8 cellular contexts compared by ENCODE assay signal in genomic region chr4:53012738-53013137, GRCh38.
DNase-seq lines count a peak whose midpoint lies in the region; ATAC-seq and TF ChIP-seq lines count a peak whose summit lies in the region.

No MANE protein-coding gene starts in this region.

- intact Hi-C loops in activated CD4-positive, alpha-beta memory T cell treated with anti-CD3 and anti-CD28 coated beads for 36 hours (cut with micrococcal nuclease): loop anchor here (10.0 kb wide), 2 partner anchors 122 to 352 kb away; partner anchors contain the start of gene SCFD2

- H3K27me3 Mint-ChIP-seq in activated CD4-positive, alpha-beta memory T cell treated with anti-CD3 and anti-CD28 coated beads for 36 hours: no peaks in the 10 kb centered on the region
- H3K27me3 Mint-ChIP-seq in natural killer cell treated with Interleukin-12 subunit alpha and Interleukin-12 subunit beta and Interleukin-15 and Interleukin-18, amount 100 ng/mL, for 72 hours: no peaks in the 10 kb centered on the region

- CTCF ChIA-PET in activated CD4-positive, alpha-beta memory T cell treated with anti-CD3 and anti-CD28 coated beads for 36 hours (lab: Charles Lee): interaction anchor here (1.5 kb wide), 1 partner anchor 1221 kb away, joined by 6 read pairs; no protein-coding TSS in a partner anchor

- H3K4me3 Mint-ChIP-seq in activated CD4-positive, alpha-beta memory T cell treated with anti-CD3 and anti-CD28 coated beads for 36 hours: no peak overlapping the region
- peak overlapping the region; percentile 47 for H3K4me3 Mint-ChIP-seq in natural killer cell treated with Interleukin-12 subunit alpha and Interleukin-12 subunit beta and Interleukin-15 and Interleukin-18, amount 100 ng/mL, for 72 hours

- H3K4me1 Mint-ChIP-seq in activated CD4-positive, alpha-beta memory T cell treated with anti-CD3 and anti-CD28 coated beads for 36 hours (ENCODE audit: low read depth): peaks cover 26% of the 10 kb centered on the region
- H3K4me1 Mint-ChIP-seq in natural killer cell treated with Interleukin-12 subunit alpha and Interleukin-12 subunit beta and Interleukin-15 and Interleukin-18, amount 100 ng/mL, for 72 hours (ENCODE audit: low read depth in 2 of 2): peaks cover 9 to 11% of the 10 kb centered on the region in 2 donors

- POLR2A ChIA-PET in activated CD4-positive, alpha-beta memory T cell treated with anti-CD3 and anti-CD28 coated beads for 36 hours (lab: Charles Lee): interaction anchor here (0.5 kb wide), 1 partner anchor 141 kb away, joined by 4 read pairs; no protein-coding TSS in a partner anchor

- peaks cover 10% of the 10 kb centered on the region for H3K36me3 Mint-ChIP-seq in activated CD4-positive, alpha-beta memory T cell treated with anti-CD3 and anti-CD28 coated beads for 36 hours
- no peaks in the 10 kb centered on the region for H3K36me3 Mint-ChIP-seq in natural killer cell treated with Interleukin-12 subunit alpha and Interleukin-12 subunit beta and Interleukin-15 and Interleukin-18, amount 100 ng/mL, for 72 hours

- no peak for TF ChIP-seq CTCF in GM10266 (IDR thresholded peaks at IDR 0.05; ENCODE audit: control insufficient read depth, insufficient read depth, low read depth, missing control alignments)

- no peak overlapping the region for H3K27ac Mint-ChIP-seq in activated CD4-positive, alpha-beta memory T cell treated with anti-CD3 and anti-CD28 coated beads for 36 hours
- peak overlapping the region; percentile 46 to 72 for H3K27ac Mint-ChIP-seq in natural killer cell treated with Interleukin-12 subunit alpha and Interleukin-12 subunit beta and Interleukin-15 and Interleukin-18, amount 100 ng/mL, for 72 hours

- DNase-seq in activated CD4-positive, alpha-beta memory T cell treated with anti-CD3 and anti-CD28 coated beads for 36 hours: peak; percentile 15
- DNase-seq in natural killer cell treated with Interleukin-12 subunit alpha and Interleukin-12 subunit beta and Interleukin-15 and Interleukin-18, amount 100 ng/mL, for 72 hours (ENCODE audit: low spot score): no peak
- DNase-seq in epidermal melanocyte (ENCODE audit: insufficient read length, low spot score): no peak
- no peak for DNase-seq in GM10266 (ENCODE audit: extremely low spot score)
- DNase-seq in NCI-H748 (lab: John Stamatoyannopoulos, UW; ENCODE audit: unreplicated experiment): no peak
- DNase-seq in GM19240 (ENCODE audit: insufficient read length, low spot score): no peak

- ATAC-seq in GM18907 (IDR thresholded peaks at IDR 0.05; ENCODE audit: unreplicated experiment) (peak; percentile 77), HG02763 (IDR thresholded peaks at IDR 0.05; ENCODE audit: unreplicated experiment) (peak; percentile 70)
- ATAC-seq in natural killer cell treated with Interleukin-12 subunit alpha and Interleukin-12 subunit beta and Interleukin-15 and Interleukin-18, amount 100 ng/mL, for 72 hours: peak; percentile 61 to 71

- H3K9me3 Mint-ChIP-seq in activated CD4-positive, alpha-beta memory T cell treated with anti-CD3 and anti-CD28 coated beads for 36 hours: peaks cover 2% of the 10 kb centered on the region
- H3K9me3 Mint-ChIP-seq in natural killer cell treated with Interleukin-12 subunit alpha and Interleukin-12 subunit beta and Interleukin-15 and Interleukin-18, amount 100 ng/mL, for 72 hours: no peaks in the 10 kb centered on the region
